ENCODE assay signal across 1 cellular context in the genomic region with DNA sequence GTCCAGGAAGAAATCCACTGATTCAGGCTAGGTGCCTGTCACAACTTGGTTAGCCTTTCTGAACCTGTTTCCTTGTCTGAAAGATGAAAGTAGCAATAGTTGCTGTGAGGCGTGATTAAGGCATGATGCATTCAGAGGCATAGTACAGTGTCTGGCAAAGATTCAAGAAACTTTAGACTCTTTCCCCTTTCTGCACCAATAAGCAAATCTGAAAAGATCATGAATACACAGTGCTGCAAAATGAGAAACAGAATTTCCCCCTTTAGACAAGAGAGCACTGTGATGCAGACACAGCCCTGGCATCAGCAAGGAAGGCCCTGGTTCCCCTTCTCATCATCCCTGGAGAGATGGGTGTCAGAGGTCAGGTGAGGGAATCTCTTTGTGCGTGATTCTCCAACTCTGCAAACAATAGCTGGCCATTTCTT.
TF ChIP-seq lines count a peak whose summit lies in the region.

No MANE protein-coding gene starts in this region.

TF ChIP-seq in HepG2, 621 proteins besides CTCF, POLR2A, EP300 and RAD21:
- TF ChIP-seq THAP9 (CRISPR knock-in tag; IDR thresholded peaks at IDR 0.05; ENCODE audit: borderline replicate concordance) (no peak), RARG (CRISPR knock-in tag; IDR thresholded peaks at IDR 0.05; ENCODE audit: low read depth) (no peak), ZNF564 (CRISPR knock-in tag; IDR thresholded peaks at IDR 0.05) (no peak), GMEB1 (CRISPR knock-in tag; IDR thresholded peaks at IDR 0.05; ENCODE audit: borderline replicate concordance) (no peak), ERF (CRISPR knock-in tag; IDR thresholded peaks at IDR 0.05) (no peak), ZNF318 (CRISPR knock-in tag; IDR thresholded peaks at IDR 0.05) (no peak), ZNF30 (CRISPR knock-in tag; IDR thresholded peaks at IDR 0.05) (no peak), ZNF616 (CRISPR knock-in tag; IDR thresholded peaks at IDR 0.05; ENCODE audit: low read depth) (no peak), ZNF136 (CRISPR knock-in tag; IDR thresholded peaks at IDR 0.05; ENCODE audit: low read depth) (no peak), HNRNPUL1 (IDR thresholded peaks at IDR 0.05; ENCODE audit: low read depth, low read length) (no peak), RBM22 (optimal IDR thresholded peaks at IDR 0.05; ENCODE audit: low read length) (no peak), ZNF652 (CRISPR knock-in tag; IDR thresholded peaks at IDR 0.05; ENCODE audit: borderline replicate concordance, low read depth) (no peak), CREM (IDR thresholded peaks at IDR 0.05) (no peak), CREM (CRISPR knock-in tag; IDR thresholded peaks at IDR 0.05) (no peak), RFX5 (IDR thresholded peaks at IDR 0.05; ENCODE audit: low read depth, low read length) (no peak), MIXL1 (CRISPR knock-in tag; IDR thresholded peaks at IDR 0.05) (no peak)
